9 cellular contexts compared by ENCODE assay signal in the genomic region with DNA sequence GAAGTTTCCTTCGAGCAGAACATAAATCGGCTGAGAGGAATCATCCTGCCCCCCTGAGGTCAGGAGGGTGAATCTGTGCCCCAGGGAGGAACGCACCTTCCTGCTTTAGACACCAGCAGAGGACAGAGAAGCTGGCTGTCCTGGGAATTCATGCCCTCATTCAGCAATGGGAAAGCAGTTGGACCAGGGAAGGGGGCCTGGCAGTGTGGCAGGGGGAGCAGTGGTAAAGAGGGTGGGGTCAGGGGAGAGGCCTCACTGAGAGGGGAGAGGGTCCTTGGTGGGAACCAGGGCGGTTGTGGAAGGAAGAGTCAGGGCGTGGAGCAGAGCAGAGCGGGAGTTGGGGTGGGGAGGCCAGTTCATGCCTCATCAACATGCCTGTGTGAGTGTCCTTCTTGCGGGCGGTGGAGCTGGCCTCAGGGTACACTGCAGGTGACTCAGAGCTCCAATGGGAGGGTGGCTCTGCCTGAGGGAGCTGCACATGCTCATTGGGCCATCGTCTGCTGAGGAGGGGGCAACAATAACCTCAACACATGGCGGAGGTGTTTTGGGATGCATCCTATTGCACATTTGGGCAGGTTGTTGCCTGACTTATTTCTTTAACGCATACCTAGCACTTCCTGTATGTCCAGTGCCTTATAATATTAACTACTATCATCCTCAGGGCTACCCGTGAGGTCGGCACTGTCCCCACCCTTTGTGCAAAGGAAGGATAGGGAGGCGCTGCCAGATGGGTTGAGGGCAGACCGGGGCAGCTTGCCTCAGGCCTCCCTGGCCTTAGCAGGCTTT. TPM values are rescaled to one million over a fixed set of nuclear protein-coding genes. Genes with fewer than 3 reads are reported as not detected.
DNase-seq lines count a peak whose midpoint lies in the region; ATAC-seq and TF ChIP-seq lines count a peak whose summit lies in the region.
"Had no signal": no experiment of that assay in that cellular context is flagged by ENCODE, and none has a peak within 500 bp of the region (broad histone marks: within the 10 kb centered on the region; RNA-seq: fewer than 3 reads in every experiment).

No MANE protein-coding gene starts in this region.

- peak overlapping the region; percentile 75 to 96 for H2BK12ac ChIP-seq in mesenchymal stem cell (ENCODE audit: low read length in 2 of 2)

- H3K27me3 ChIP-seq in cardiac muscle cell (no peaks in the 10 kb centered on the region), mesenchymal stem cell (ENCODE audit: control insufficient read depth in 1 of 2, insufficient read depth in 1 of 2, low read length in 2 of 2) (no peaks in the 10 kb centered on the region), aorta (ENCODE audit: control insufficient read depth in 1 of 2, insufficient read depth in 2 of 2, low read length in 1 of 2) (no peaks in the 10 kb centered on the region)

- H3K79me1 ChIP-seq in mesenchymal stem cell (replicated peaks; ENCODE audit: low read length, poor library complexity, severe bottlenecking): no peaks in the 10 kb centered on the region

- H3K4me3 ChIP-seq in cardiac muscle cell: no peak overlapping the region
- peak overlapping the region in 1 of 2 experiments; percentile 1 for H3K4me3 ChIP-seq in mesenchymal stem cell (ENCODE audit: insufficient read depth in 1 of 2, low read depth in 1 of 2, low read length in 2 of 2)
- no peak overlapping the region for H3K4me3 ChIP-seq in aorta (ENCODE audit: low read length in 2 of 2)

- H2BK120ac ChIP-seq in mesenchymal stem cell (ENCODE audit: low read depth, low read length): peak overlapping the region; percentile 42

- H2BK5ac ChIP-seq in mesenchymal stem cell (ENCODE audit: low read depth, low read length, poor library complexity, severe bottlenecking): peak overlapping the region; percentile 95

- peak overlapping the region; percentile 98 for H3K27ac Mint-ChIP-seq in chondrocyte (ENCODE audit: unreplicated experiment)
- H3K27ac Mint-ChIP-seq: B cell had no signal

- ATAC-seq in aorta (ENCODE audit: low FRiP score) (no peak), GM19035 (IDR thresholded peaks at IDR 0.05; ENCODE audit: unreplicated experiment) (no peak), HG03025 (IDR thresholded peaks at IDR 0.05; ENCODE audit: low FRiP score, unreplicated experiment) (no peak)

- peaks cover 46% of the 10 kb centered on the region for H3K4me1 ChIP-seq in cardiac muscle cell (ENCODE audit: low read depth)
- peaks cover 58% of the 10 kb centered on the region for H3K4me1 ChIP-seq in mesenchymal stem cell (ENCODE audit: control insufficient read depth, insufficient read depth, low read depth, low read length)
- H3K4me1 ChIP-seq in aorta (ENCODE audit: control insufficient read depth in 1 of 2, insufficient read depth in 2 of 2, low read length in 2 of 2): no peaks in the 10 kb centered on the region

- peaks cover 4% of the 10 kb centered on the region for H3K36me3 Mint-ChIP-seq in chondrocyte (ENCODE audit: low read depth)

- 42% methylated on average over 15 of the region's 15 CpGs for WGBS in mesenchymal stem cell
- WGBS in aorta, 2 donors: 72 to 82% methylated on average over 15 of the region's 15 CpGs

- peak overlapping the region; percentile 10 for H3K4me2 ChIP-seq in mesenchymal stem cell (ENCODE audit: low read length, poor library complexity, severe bottlenecking)

- H4K91ac ChIP-seq in mesenchymal stem cell (ENCODE audit: low read length): peak overlapping the region; percentile 91

- peak overlapping the region in 1 of 2 experiments; percentile 54 for H3K23ac ChIP-seq in mesenchymal stem cell (ENCODE audit: low read length in 2 of 2)

- H3K4ac ChIP-seq in mesenchymal stem cell (ENCODE audit: low read depth in 1 of 2, low read length in 2 of 2): peak overlapping the region; percentile 10 to 64

- peak overlapping the region; percentile 84 for H3K9ac ChIP-seq in mesenchymal stem cell (ENCODE audit: low read length)

- H3K27ac ChIP-seq in cardiac muscle cell: peak overlapping the region; percentile 90
- H3K27ac ChIP-seq in mesenchymal stem cell (ENCODE audit: low read length, poor library complexity, severe bottlenecking): peak overlapping the region; percentile 86
- H3K27ac ChIP-seq in aorta (ENCODE audit: low read depth in 1 of 2, low read length in 2 of 2): peak overlapping the region; percentile 53 to 87

- peaks cover 77% of the 10 kb centered on the region for H3K4me1 Mint-ChIP-seq in chondrocyte (ENCODE audit: low read depth)

- H3K4me3 Mint-ChIP-seq in chondrocyte (ENCODE audit: unreplicated experiment): no peak overlapping the region
- H3K4me3 Mint-ChIP-seq: B cell had no signal

- H3K9me3 ChIP-seq in cardiac muscle cell (ENCODE audit: low read depth) (no peaks in the 10 kb centered on the region), mesenchymal stem cell (ENCODE audit: control insufficient read depth, low read length) (no peaks in the 10 kb centered on the region), aorta (ENCODE audit: control insufficient read depth, low read length) (no peaks in the 10 kb centered on the region)

- H3K36me3 ChIP-seq in cardiac muscle cell: peaks cover 4% of the 10 kb centered on the region
- H3K36me3 ChIP-seq in mesenchymal stem cell (ENCODE audit: control insufficient read depth in 1 of 2, insufficient read depth in 2 of 2, low read depth in 1 of 2, low read length in 2 of 2): peaks cover 17 to 27% of the 10 kb centered on the region in 2 experiments
- no peaks in the 10 kb centered on the region for H3K36me3 ChIP-seq in aorta (ENCODE audit: control insufficient read depth in 1 of 2, insufficient read depth in 2 of 2, low read length in 1 of 2)

- DNase-seq in cardiac muscle cell (ENCODE audit: low read depth in 1 of 2, low spot score in 1 of 2) (peak in 1 of 2 donors; percentile 36), cardiac septum (ENCODE audit: low spot score) (no peak), chondrocyte (ENCODE audit: low spot score) (peak; percentile 90), mesenchymal stem cell (peak; percentile 85), aorta (no peak), NCI-H1105 (lab: John Stamatoyannopoulos, UW) (no peak)

- intact Hi-C loops in cardiac septum (cut with DNase I) (no loop called here), aorta (cut with DNase I) (loop anchor here in 1 of 2 donors (1.0 kb wide), 1 partner anchor 21 kb away; no protein-coding TSS in a partner anchor)

- no peak overlapping the region for H2AFZ ChIP-seq in mesenchymal stem cell (ENCODE audit: low read depth, low read length)

- H3K9me3 Mint-ChIP-seq in chondrocyte (ENCODE audit: low read depth): no peaks in the 10 kb centered on the region

- peak overlapping the region; percentile 90 for H2AK5ac ChIP-seq in mesenchymal stem cell (ENCODE audit: low read length, severe bottlenecking)

- no peak for TF ChIP-seq CTCF in cardiac muscle cell (IDR thresholded peaks at IDR 0.05; ENCODE audit: low read depth, low read length)
- TF ChIP-seq CTCF in chondrocyte (IDR thresholded peaks at IDR 0.05): no peak

- peak overlapping the region in 1 of 2 experiments; percentile 96 for H3K14ac ChIP-seq in mesenchymal stem cell (ENCODE audit: low read length in 2 of 2)

- peak overlapping the region; percentile 89 for H4K8ac ChIP-seq in mesenchymal stem cell (ENCODE audit: low read length)

- no peaks in the 10 kb centered on the region for H3K27me3 Mint-ChIP-seq in chondrocyte (ENCODE audit: low read depth)
- H3K27me3 Mint-ChIP-seq: B cell had no signal

- peak overlapping the region; percentile 20 for H2BK15ac ChIP-seq in mesenchymal stem cell (ENCODE audit: low read depth, poor library complexity, severe bottlenecking)

- H3K18ac ChIP-seq in mesenchymal stem cell (ENCODE audit: low read depth in 1 of 2, low read length in 2 of 2): peak overlapping the region; percentile 72 to 98

RNA-seq across cellular contexts. Expression of a gene that starts 23.2 kb away (rescaled TPM):
- total RNA-seq in cardiac muscle cell (41.9 and 45.1 TPM in 2 replicates), cardiac septum (43.9 TPM), chondrocyte (105 to 111 TPM (median 110 TPM) in 3 replicates), aorta (100 to 1,000 TPM in 1 of 2 donors, 10 to 100 TPM in 1; 93.7 to 119 TPM)
- polyA plus RNA-seq in cardiac muscle cell (45.3 and 59.5 TPM in 2 replicates), aorta (100 to 1,000 TPM in 1 of 2 donors, 10 to 100 TPM in 1; 23.5 to 100 TPM)
- polyA plus RNA-seq in mesenchymal stem cell (2013, experiment 1 of 2): 63.2 TPM
- polyA plus RNA-seq in mesenchymal stem cell (2013, experiment 2 of 2): 60.2 TPM

RNA-seq across cellular contexts. Expression of a gene that starts 35.0 kb away (rescaled TPM):
- total RNA-seq in cardiac muscle cell: 53.3 and 55.0 TPM in 2 replicates
- 31.9 and 33.8 TPM in 2 replicates for polyA plus RNA-seq in cardiac muscle cell
- total RNA-seq in cardiac septum: 16.8 TPM
- total RNA-seq in chondrocyte: 37.3 to 49.3 TPM (median 37.7 TPM) in 3 replicates
- polyA plus RNA-seq in mesenchymal stem cell (2013, experiment 1 of 2): 10.8 TPM
- polyA plus RNA-seq in mesenchymal stem cell (2013, experiment 2 of 2): 10.8 TPM
- total RNA-seq in aorta: 10 to 100 TPM; 19.1 to 29.9 TPM
- 10 to 100 TPM in 1 of 2 donors, 1 to 10 TPM in 1; 5.3 to 21.7 TPM for polyA plus RNA-seq in aorta

Comparison
In these comparisons a context has a peak if more than half of its experiments do, and no peak if none do; other contexts are left out.
1. DNase-seq: peak in chondrocyte (single experiment) and mesenchymal stem cell (single experiment); none in cardiac septum (single experiment), aorta (0 of 2) and NCI-H1105 (single experiment).
2. Peak in every context shown above with its lines, with median percentiles within 50 percentile points of each other: H3K27ac ChIP-seq.